11 cellular contexts compared by ENCODE assay signal in the genomic region with DNA sequence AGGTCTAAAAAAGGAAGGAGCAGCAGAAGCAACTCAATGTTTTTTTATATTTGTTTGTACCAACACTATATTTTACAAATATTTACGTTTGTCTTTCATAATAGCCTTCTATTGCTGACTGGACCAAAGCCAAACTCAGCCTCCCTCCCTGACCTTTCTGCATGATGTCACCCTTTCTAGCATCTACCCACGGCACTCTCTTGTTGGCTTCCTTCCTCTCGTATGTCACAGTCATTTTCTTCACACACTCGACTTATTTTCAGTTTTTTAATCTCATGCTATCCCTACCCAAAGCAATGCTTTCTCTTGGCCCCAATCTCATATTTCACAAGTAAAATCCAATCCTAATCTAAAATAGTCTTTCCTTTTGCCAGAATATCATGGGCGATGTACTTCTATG. TPM values are rescaled to one million over a fixed set of nuclear protein-coding genes. Genes with fewer than 3 reads are reported as not detected.
DNase-seq lines count a peak whose midpoint lies in the region; ATAC-seq, FAIRE-seq and TF ChIP-seq lines count a peak whose summit lies in the region.
"Had no signal": no experiment of that assay in that cellular context is flagged by ENCODE, and none has a peak within 500 bp of the region (broad histone marks: within the 10 kb centered on the region; RNA-seq: fewer than 3 reads in every experiment).

No MANE protein-coding gene starts in this region.

- H3K9me1 ChIP-seq in endothelial cell of umbilical vein (replicated peaks; ENCODE audit: control insufficient read depth, extremely low read depth, insufficient read depth, low read length), result no peaks in the 10 kb centered on the region

- H3K4me3 ChIP-seq in endothelial cell of umbilical vein (replicated peaks in 1 of 3; ENCODE audit: insufficient read depth in 1 of 3, low read depth in 1 of 3, low read length in 3 of 3) (peak overlapping the region in 1 of 3 experiments; percentile 13), H7 (ENCODE audit: insufficient read depth, low read depth, low read length) (no peak overlapping the region)
- no peak overlapping the region for H3K4me3 ChIP-seq in naive thymus-derived CD4-positive, alpha-beta T cell (ENCODE audit: low read length)
- H3K4me3 ChIP-seq: colonic mucosa had no signal

- no peak for TF ChIP-seq CTCF in endothelial cell of umbilical vein (IDR thresholded peaks at IDR 0.05; ENCODE audit: extremely low read depth in 1 of 2, insufficient read depth in 1 of 2, low read depth in 1 of 2, low read length in 2 of 2)

- no peak overlapping the region for H3K9ac ChIP-seq in endothelial cell of umbilical vein (replicated peaks; ENCODE audit: extremely low read depth, insufficient read depth, low read length)

- no TSS peak for BruUV-seq in endothelial cell of umbilical vein (replicated peaks; lab: Mats Ljungman, UMichigan)

- peak overlapping the region; percentile 43 for H3K4me2 ChIP-seq in endothelial cell of umbilical vein (ENCODE audit: insufficient read depth, low read length)

- H3K36me3 Mint-ChIP-seq in naive thymus-derived CD4-positive, alpha-beta T cell, result peaks cover 0 to 4% (median 0%) of the 10 kb centered on the region in 5 donors

- peak; percentile 36 for DNase-seq in AG08395 (ENCODE audit: low spot score)
- peak; percentile 80 for DNase-seq in NCI-H2029 treated with DMSO at 0.1 percent for 48 hours (lab: John Stamatoyannopoulos, UW)
- DNase-seq in endothelial cell of umbilical vein (ENCODE audit: low read depth, low spot score), result no peak
- no peak for DNase-seq in naive thymus-derived CD4-positive, alpha-beta T cell
- DNase-seq in NCI-H2196 treated with DMSO at 0.1 percent for 48 hours (lab: John Stamatoyannopoulos, UW; ENCODE audit: unreplicated experiment), result no peak
- DNase-seq in NCI-H524 treated with DMSO at 0.1 percent for 48 hours (lab: John Stamatoyannopoulos, UW), result no peak
- no peak for DNase-seq in SHP77 treated with DMSO at 0.1 percent for 48 hours (lab: John Stamatoyannopoulos, UW)
- DNase-seq in H7, result no peak
- DNase-seq: activated CD4-positive, CD25-positive, alpha-beta regulatory T cell treated with anti-CD3 and anti-CD28 coated beads, Interleukin-2, amount 50 U/mL, for 72 hours; colonic mucosa had no signal

- POLR2A ChIA-PET in endothelial cell of umbilical vein (lab: Charles Lee), result no interaction called here
- POLR2A ChIA-PET in naive thymus-derived CD4-positive, alpha-beta T cell (lab: Charles Lee), result interaction anchor here (0.6 kb wide), 1 partner anchor 59 kb away, joined by 5 read pairs; no protein-coding TSS in a partner anchor

- peak overlapping the region; percentile 26 for H2AFZ ChIP-seq in endothelial cell of umbilical vein (ENCODE audit: low read depth, low read length)

- no peak for FAIRE-seq in endothelial cell of umbilical vein (lab: Jason Lieb, UNC)

- H3K27me3 Mint-ChIP-seq in naive thymus-derived CD4-positive, alpha-beta T cell, result peaks cover 0 to 17% (median 0%) of the 10 kb centered on the region in 5 donors

- dilution Hi-C loops in endothelial cell of umbilical vein (cut with MboI; ENCODE audit: extremely low pct_ligation_motif_present, low sequenced_read_pairs), result no loop called here

- peak overlapping the region in 7 of 9 donors; percentile 12 to 90 (median 47) for H3K27ac Mint-ChIP-seq in naive thymus-derived CD4-positive, alpha-beta T cell

- H3K36me3 ChIP-seq in endothelial cell of umbilical vein (ENCODE audit: control insufficient read depth in 2 of 2, extremely low read depth in 1 of 2, insufficient read depth in 2 of 2, low read length in 2 of 2) (no peaks in the 10 kb centered on the region), H7 (replicated peaks; ENCODE audit: control insufficient read depth, insufficient read depth, low read length) (no peaks in the 10 kb centered on the region)
- H3K36me3 ChIP-seq in naive thymus-derived CD4-positive, alpha-beta T cell (ENCODE audit: control insufficient read depth in 2 of 3, insufficient read depth in 3 of 3, low read length in 3 of 3), result no peaks in the 10 kb centered on the region
- H3K36me3 ChIP-seq: colonic mucosa had no signal

- H3K4me1 Mint-ChIP-seq in naive thymus-derived CD4-positive, alpha-beta T cell, result peaks cover 5 to 15% (median 9%) of the 10 kb centered on the region in 7 donors

- H3K4me3 Mint-ChIP-seq in naive thymus-derived CD4-positive, alpha-beta T cell, result peak overlapping the region in 3 of 10 donors; percentile 1 to 46 (median 8)

- no peak for TF ChIP-seq POLR2A in endothelial cell of umbilical vein (IDR thresholded peaks at IDR 0.05; ENCODE audit: low read depth, low read length)

- no peaks in the 10 kb centered on the region for H3K9me3 ChIP-seq in endothelial cell of umbilical vein (replicated peaks; ENCODE audit: control insufficient read depth, insufficient read depth, low read length)
- H3K9me3 ChIP-seq in naive thymus-derived CD4-positive, alpha-beta T cell (ENCODE audit: control insufficient read depth in 2 of 3, low read length in 3 of 3), result no peaks in the 10 kb centered on the region
- H3K9me3 ChIP-seq: Caco-2, colonic mucosa had no signal

- peak overlapping the region; percentile 63 for H3K27ac ChIP-seq in endothelial cell of umbilical vein (ENCODE audit: insufficient read depth, low read depth, low read length)
- no peak overlapping the region for H3K27ac ChIP-seq in naive thymus-derived CD4-positive, alpha-beta T cell (ENCODE audit: low read depth, low read length)
- H3K27ac ChIP-seq: colonic mucosa had no signal

- no peaks in the 10 kb centered on the region for H3K79me2 ChIP-seq in endothelial cell of umbilical vein (ENCODE audit: control insufficient read depth, insufficient read depth, low read length)

- H3K9me3 Mint-ChIP-seq in naive thymus-derived CD4-positive, alpha-beta T cell, result no peaks in the 10 kb centered on the region

- no peaks in the 10 kb centered on the region for H3K27me3 ChIP-seq in endothelial cell of umbilical vein (ENCODE audit: control insufficient read depth in 2 of 2, insufficient read depth in 2 of 2, low read length in 2 of 2)
- no peaks in the 10 kb centered on the region for H3K27me3 ChIP-seq in naive thymus-derived CD4-positive, alpha-beta T cell (ENCODE audit: control insufficient read depth in 2 of 2, insufficient read depth in 2 of 2, low read length in 2 of 2)
- H3K27me3 ChIP-seq in H7 (ENCODE audit: control insufficient read depth, insufficient read depth, low read length), result no peaks in the 10 kb centered on the region
- H3K27me3 ChIP-seq: colonic mucosa had no signal

- CTCF ChIA-PET in endothelial cell of umbilical vein (lab: Charles Lee), result interaction anchor here (0.6 to 1.7 kb wide), 74 partner anchors 9 to 498 kb away, joined by 3 to 45 read pairs (median 4); a partner anchor contains a TSS
- CTCF ChIA-PET in naive thymus-derived CD4-positive, alpha-beta T cell (lab: Charles Lee), result interaction anchor here (0.5 to 3.9 kb wide), 17 partner anchors 10 to 429 kb away, joined by 3 to 40 read pairs (median 3); a partner anchor contains a TSS

- no peaks in the 10 kb centered on the region for H4K20me1 ChIP-seq in endothelial cell of umbilical vein (replicated peaks; ENCODE audit: control insufficient read depth, extremely low read depth, insufficient read depth, low read length)

- peaks cover 8% of the 10 kb centered on the region for H3K4me1 ChIP-seq in endothelial cell of umbilical vein (ENCODE audit: control insufficient read depth, extremely low read depth, insufficient read depth, low read length)
- peaks cover 0 to under 1% of the 10 kb centered on the region in 2 donors for H3K4me1 ChIP-seq in naive thymus-derived CD4-positive, alpha-beta T cell (ENCODE audit: control insufficient read depth in 2 of 2, insufficient read depth in 2 of 2, low read length in 2 of 2)
- H3K4me1 ChIP-seq: Caco-2 had no signal

- intact Hi-C loops in endothelial cell of umbilical vein (cut with micrococcal nuclease), result loop anchor here (1.0 kb wide), 8 partner anchors 93 to 538 kb away; a partner anchor contains a TSS
- intact Hi-C loops in naive thymus-derived CD4-positive, alpha-beta T cell (cut with micrococcal nuclease), result loop anchor here (1.0 to 10.0 kb wide), 14 partner anchors 16 to 1251 kb away; a partner anchor contains a TSS

- no peak for ATAC-seq in naive thymus-derived CD4-positive, alpha-beta T cell

TF ChIP-seq in endothelial cell of umbilical vein, 7 proteins besides CTCF, POLR2A, EP300 and RAD21:
- TF ChIP-seq JUN (IDR thresholded peaks at IDR 0.05; ENCODE audit: borderline replicate concordance, insufficient read depth, insufficient read length, low read depth) (peak; percentile 38), FOS (IDR thresholded peaks at IDR 0.05; ENCODE audit: borderline replicate concordance, insufficient read depth, low read length) (no peak)

RNA-seq across cellular contexts. Expression of a gene that starts 16.3 kb away (rescaled TPM):
- total RNA-seq in endothelial cell of umbilical vein, result 11.3 and 11.5 TPM in 2 replicates
- polyA plus RNA-seq in endothelial cell of umbilical vein, result 4.3 and 4.8 TPM in 2 replicates
- 4.2 and 4.8 TPM in 2 replicates for polyA plus RNA-seq in endothelial cell of umbilical vein (2011; cell fraction: cytosol; rRNA removed)
- 5.7 and 7.6 TPM in 2 replicates for polyA plus RNA-seq in endothelial cell of umbilical vein (2011; cell fraction: nucleus; rRNA removed)
- polyA plus RNA-seq in endothelial cell of umbilical vein (2012), result 8.2 and 9.5 TPM in 2 replicates
- 5.5 and 5.7 TPM in 2 replicates for polyA minus RNA-seq in endothelial cell of umbilical vein
- 7.6 TPM for polyA minus RNA-seq in endothelial cell of umbilical vein (2011; cell fraction: cytosol; rRNA and poly(A)+ RNA removed)
- 4.0 and 4.5 TPM in 2 replicates for polyA minus RNA-seq in endothelial cell of umbilical vein (2011; cell fraction: nucleus; rRNA and poly(A)+ RNA removed)
- total RNA-seq in naive thymus-derived CD4-positive, alpha-beta T cell, result 10 to 100 TPM in 4 of 5 experiments, 1 to 10 TPM in 1; 8.0 to 26.1 (median 21.1) TPM
- polyA plus RNA-seq in naive thymus-derived CD4-positive, alpha-beta T cell, result 1 to 10 TPM; 5.9 to 6.0 TPM
- 10.2 and 12.0 TPM in 2 replicates for total RNA-seq in H7 (2014; rRNA removed; shearing (Covaris generic))

Comparison
In these comparisons a context has a peak if more than half of its experiments do, and no peak if none do; other contexts are left out.
1. DNase-seq: peak in AG08395 (single experiment) and NCI-H2029 treated with DMSO at 0.1 percent for 48 hours (single experiment); none in endothelial cell of umbilical vein (single experiment), naive thymus-derived CD4-positive, alpha-beta T cell (0 of 9), NCI-H2196 treated with DMSO at 0.1 percent for 48 hours (single experiment), NCI-H524 treated with DMSO at 0.1 percent for 48 hours (single experiment), SHP77 treated with DMSO at 0.1 percent for 48 hours (single experiment) and H7 (single experiment).